Comparison of ENCODE assay signal across 7 cellular contexts in the genomic region with DNA sequence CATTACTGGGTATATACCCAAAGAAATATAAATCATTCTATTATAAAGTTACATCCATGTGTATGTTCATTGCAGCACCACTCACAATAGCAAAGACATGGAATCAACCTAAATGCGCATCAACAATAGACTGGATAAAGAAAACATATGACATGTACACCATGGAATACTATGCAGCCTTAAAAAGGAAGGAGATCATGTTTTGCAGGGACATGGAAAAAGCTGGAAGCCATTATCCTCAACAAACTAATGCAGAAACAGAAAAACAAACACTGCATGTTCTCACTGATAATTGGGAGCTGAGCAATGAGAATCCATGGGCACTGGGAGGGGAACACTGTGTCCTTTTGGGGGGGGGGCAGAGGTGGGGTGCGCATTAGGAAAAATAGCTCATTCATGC. TPM values are rescaled to one million over a fixed set of nuclear protein-coding genes. Genes with fewer than 3 reads are reported as not detected.
"Had no signal": no experiment of that assay in that cellular context is flagged by ENCODE, and none has a peak within 500 bp of the region (broad histone marks: within the 10 kb centered on the region; RNA-seq: fewer than 3 reads in every experiment).

No MANE protein-coding gene starts in this region.

- H3K27ac ChIP-seq: HL-60, KMS-11 had no signal

- DNase-seq: IMR-90, KG1 had no signal

- ATAC-seq: HepG2 had no signal

- H3K9ac ChIP-seq: KMS-11 had no signal

- H3K4me2 ChIP-seq: KMS-11 had no signal

- FAIRE-seq: HepG2, HTR-8/SVneo had no signal

RNA-seq across cellular contexts. Expression of gene HLA-G, which starts 50.9 kb away (rescaled TPM):
- total RNA-seq: HT1080, IMR-90 had no signal
- polyA plus RNA-seq: IMR-90 had no signal

RNA-seq across cellular contexts. Expression of gene HLA-F, which starts 53.5 kb away (rescaled TPM):
- total RNA-seq: IMR-90 had no signal
- polyA plus RNA-seq: IMR-90 had no signal
